ENCODE assay signal across 9 cellular contexts in the genomic region with DNA sequence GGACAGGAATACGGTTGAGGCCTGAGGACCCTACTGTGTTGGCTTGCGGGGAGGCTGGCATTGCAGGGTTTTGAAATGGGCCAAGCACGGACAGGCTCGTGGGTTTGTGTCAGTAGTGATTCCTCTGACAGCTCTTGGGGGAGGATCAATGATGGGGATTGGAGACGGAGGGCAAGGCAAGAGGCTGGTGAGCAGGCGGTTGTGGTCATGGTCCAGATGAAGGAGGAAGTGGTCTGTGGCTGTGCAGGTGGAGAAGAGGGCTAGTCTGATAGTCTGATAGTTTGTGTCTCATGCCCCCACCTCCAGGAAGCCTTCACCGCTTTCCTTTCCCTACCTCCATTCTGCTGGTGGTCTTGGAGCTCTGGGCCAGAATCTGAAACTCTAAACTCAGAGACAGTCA. TPM values are rescaled to one million over a fixed set of nuclear protein-coding genes. Genes with fewer than 3 reads are reported as not detected.
DNase-seq lines count a peak whose midpoint lies in the region; ATAC-seq and TF ChIP-seq lines count a peak whose summit lies in the region.
"Had no signal": no experiment of that assay in that cellular context is flagged by ENCODE, and none has a peak within 500 bp of the region (broad histone marks: within the 10 kb centered on the region; RNA-seq: fewer than 3 reads in every experiment).

No MANE protein-coding gene starts in this region.

- no peak for TF ChIP-seq RAD21 in liver (IDR thresholded peaks at IDR 0.05)

- no peak overlapping the region for H3K4me3 ChIP-seq in right cardiac atrium (ENCODE audit: low read length)
- no peak overlapping the region for H3K4me3 ChIP-seq in liver (ENCODE audit: low read depth in 1 of 3, low read length in 3 of 3)
- peak overlapping the region; percentile 6 to 14 for H3K4me3 ChIP-seq in uterus

- CTCF ChIA-PET in activated CD4-positive, alpha-beta memory T cell treated with anti-CD3 and anti-CD28 coated beads, Interleukin-2, amount 10 ng/mL, durations not matched to agents 7 days and 5 days (lab: Charles Lee), result interaction anchor here (1.0 kb wide), 1 partner anchor 105 kb away, joined by 4 read pairs; no protein-coding TSS in a partner anchor

- peak in 1 of 3 donors; percentile 21 for DNase-seq in right cardiac atrium
- DNase-seq in left ventricle myocardium superior, result no peak
- peak; percentile 58 for DNase-seq in activated CD4-positive, alpha-beta memory T cell treated with anti-CD3 and anti-CD28 coated beads, Interleukin-2, amount 10 ng/mL, durations not matched to agents 7 days and 5 days
- DNase-seq in uterus, result no peak
- no peak for DNase-seq in NCI-H2196 (lab: John Stamatoyannopoulos, UW; ENCODE audit: unreplicated experiment)
- no peak for DNase-seq in NCI-H2107 (lab: John Stamatoyannopoulos, UW)
- no peak for DNase-seq in DMS153 (lab: John Stamatoyannopoulos, UW)
- DNase-seq: activated effector memory CD4-positive, alpha-beta T cell treated with anti-CD3 and anti-CD28 coated beads, Interleukin-2, amount 50 U/mL, for 16 hours had no signal

- no peaks in the 10 kb centered on the region for H3K9me3 ChIP-seq in right cardiac atrium (ENCODE audit: control insufficient read depth, low read length)
- H3K9me3 ChIP-seq in liver (ENCODE audit: control insufficient read depth in 4 of 4, low read length in 3 of 4), result no peaks in the 10 kb centered on the region
- no peaks in the 10 kb centered on the region for H3K9me3 ChIP-seq in uterus

- intact Hi-C loops in right cardiac atrium (cut with DNase I) (loop anchor here in 1 of 4 donors (10.0 kb wide), 1 partner anchor 90 kb away; a partner anchor contains a TSS), left ventricle myocardium superior (cut with micrococcal nuclease) (no loop called here), uterus (cut with DNase I; ENCODE audit: low total_unique reads) (loop anchor here (10.0 kb wide), 1 partner anchor 60 kb away; no protein-coding TSS in a partner anchor)

- H3K27ac ChIP-seq in right cardiac atrium (ENCODE audit: low read length) (peak overlapping the region; percentile 78), liver (ENCODE audit: low read depth in 1 of 2, low read length in 2 of 2) (peak overlapping the region; percentile 19 to 40), uterus (peak overlapping the region; percentile 99 to 100)

- no peaks in the 10 kb centered on the region for H3K27me3 Mint-ChIP-seq in activated CD4-positive, alpha-beta memory T cell treated with anti-CD3 and anti-CD28 coated beads, Interleukin-2, amount 10 ng/mL, durations not matched to agents 7 days and 5 days

- H3K9me3 Mint-ChIP-seq in activated CD4-positive, alpha-beta memory T cell treated with anti-CD3 and anti-CD28 coated beads, Interleukin-2, amount 10 ng/mL, durations not matched to agents 7 days and 5 days, result no peaks in the 10 kb centered on the region

- H3K27me3 ChIP-seq in right cardiac atrium (ENCODE audit: control insufficient read depth, insufficient read depth), result no peaks in the 10 kb centered on the region
- no peaks in the 10 kb centered on the region for H3K27me3 ChIP-seq in liver (ENCODE audit: control insufficient read depth in 4 of 4, insufficient read depth in 4 of 4, low read length in 3 of 4)
- H3K27me3 ChIP-seq in uterus, result no peaks in the 10 kb centered on the region

- no peak overlapping the region for H3K9ac ChIP-seq in liver (ENCODE audit: low read depth in 1 of 2, low read length in 2 of 2)

- peak overlapping the region; percentile 17 for H3K27ac Mint-ChIP-seq in activated CD4-positive, alpha-beta memory T cell treated with anti-CD3 and anti-CD28 coated beads, Interleukin-2, amount 10 ng/mL, durations not matched to agents 7 days and 5 days

- POLR2A ChIA-PET in activated CD4-positive, alpha-beta memory T cell treated with anti-CD3 and anti-CD28 coated beads, Interleukin-2, amount 10 ng/mL, durations not matched to agents 7 days and 5 days (lab: Charles Lee), result interaction anchor here (0.9 to 8.2 kb wide), 7 partner anchors 12 to 194 kb away, joined by 3 to 93 read pairs (median 5); a partner anchor contains a TSS

- peaks cover 7% of the 10 kb centered on the region for H3K36me3 Mint-ChIP-seq in activated CD4-positive, alpha-beta memory T cell treated with anti-CD3 and anti-CD28 coated beads, Interleukin-2, amount 10 ng/mL, durations not matched to agents 7 days and 5 days (ENCODE audit: low read depth)

- no peak for TF ChIP-seq POLR2A in uterus (IDR thresholded peaks at IDR 0.05)

- H3K4me1 ChIP-seq in right cardiac atrium (ENCODE audit: control insufficient read depth, insufficient read depth, low read length) (peaks cover 15% of the 10 kb centered on the region), liver (ENCODE audit: control insufficient read depth in 4 of 4, insufficient read depth in 4 of 4, low read length in 3 of 4) (peaks cover 0 to 7% (median 3%) of the 10 kb centered on the region in 4 donors), uterus (peaks cover 6 to 7% of the 10 kb centered on the region in 2 donors)

- WGBS in right cardiac atrium, result 74% methylated on average over 7 of the region's 7 CpGs
- 82% methylated on average over 7 of the region's 7 CpGs for WGBS in liver

- TF ChIP-seq CTCF in liver (IDR thresholded peaks at IDR 0.05; ENCODE audit: low read depth, low read length, missing input control), result no peak
- TF ChIP-seq CTCF in uterus (IDR thresholded peaks at IDR 0.05), result no peak

- peaks cover 55% of the 10 kb centered on the region for H3K4me1 Mint-ChIP-seq in activated CD4-positive, alpha-beta memory T cell treated with anti-CD3 and anti-CD28 coated beads, Interleukin-2, amount 10 ng/mL, durations not matched to agents 7 days and 5 days

- no peaks in the 10 kb centered on the region for H3K36me3 ChIP-seq in liver (ENCODE audit: control insufficient read depth in 4 of 4, insufficient read depth in 3 of 4, low read depth in 1 of 4, low read length in 3 of 4)
- H3K36me3 ChIP-seq in uterus, result no peaks in the 10 kb centered on the region

- peak overlapping the region; percentile 15 for H3K4me3 Mint-ChIP-seq in activated CD4-positive, alpha-beta memory T cell treated with anti-CD3 and anti-CD28 coated beads, Interleukin-2, amount 10 ng/mL, durations not matched to agents 7 days and 5 days

- ATAC-seq in right cardiac atrium (no peak), left ventricle myocardium superior (no peak)

TF ChIP-seq in liver, 16 proteins besides CTCF, POLR2A, EP300 and RAD21 (continues in another document):
- TF ChIP-seq HNF4A (conservative IDR thresholded peaks at IDR 0.05) (no peak), FOXA1 (IDR thresholded peaks at IDR 0.05) (no peak), SP1 (IDR thresholded peaks at IDR 0.05) (no peak), YY1 (IDR thresholded peaks at IDR 0.05) (no peak)
- TF ChIP-seq, protein P1, sequence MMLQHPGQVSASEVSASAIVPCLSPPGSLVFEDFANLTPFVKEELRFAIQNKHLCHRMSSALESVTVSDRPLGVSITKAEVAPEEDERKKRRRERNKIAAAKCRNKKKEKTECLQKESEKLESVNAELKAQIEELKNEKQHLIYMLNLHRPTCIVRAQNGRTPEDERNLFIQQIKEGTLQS (IDR thresholded peaks at IDR 0.05), result no peak
- TF ChIP-seq, protein P2, sequence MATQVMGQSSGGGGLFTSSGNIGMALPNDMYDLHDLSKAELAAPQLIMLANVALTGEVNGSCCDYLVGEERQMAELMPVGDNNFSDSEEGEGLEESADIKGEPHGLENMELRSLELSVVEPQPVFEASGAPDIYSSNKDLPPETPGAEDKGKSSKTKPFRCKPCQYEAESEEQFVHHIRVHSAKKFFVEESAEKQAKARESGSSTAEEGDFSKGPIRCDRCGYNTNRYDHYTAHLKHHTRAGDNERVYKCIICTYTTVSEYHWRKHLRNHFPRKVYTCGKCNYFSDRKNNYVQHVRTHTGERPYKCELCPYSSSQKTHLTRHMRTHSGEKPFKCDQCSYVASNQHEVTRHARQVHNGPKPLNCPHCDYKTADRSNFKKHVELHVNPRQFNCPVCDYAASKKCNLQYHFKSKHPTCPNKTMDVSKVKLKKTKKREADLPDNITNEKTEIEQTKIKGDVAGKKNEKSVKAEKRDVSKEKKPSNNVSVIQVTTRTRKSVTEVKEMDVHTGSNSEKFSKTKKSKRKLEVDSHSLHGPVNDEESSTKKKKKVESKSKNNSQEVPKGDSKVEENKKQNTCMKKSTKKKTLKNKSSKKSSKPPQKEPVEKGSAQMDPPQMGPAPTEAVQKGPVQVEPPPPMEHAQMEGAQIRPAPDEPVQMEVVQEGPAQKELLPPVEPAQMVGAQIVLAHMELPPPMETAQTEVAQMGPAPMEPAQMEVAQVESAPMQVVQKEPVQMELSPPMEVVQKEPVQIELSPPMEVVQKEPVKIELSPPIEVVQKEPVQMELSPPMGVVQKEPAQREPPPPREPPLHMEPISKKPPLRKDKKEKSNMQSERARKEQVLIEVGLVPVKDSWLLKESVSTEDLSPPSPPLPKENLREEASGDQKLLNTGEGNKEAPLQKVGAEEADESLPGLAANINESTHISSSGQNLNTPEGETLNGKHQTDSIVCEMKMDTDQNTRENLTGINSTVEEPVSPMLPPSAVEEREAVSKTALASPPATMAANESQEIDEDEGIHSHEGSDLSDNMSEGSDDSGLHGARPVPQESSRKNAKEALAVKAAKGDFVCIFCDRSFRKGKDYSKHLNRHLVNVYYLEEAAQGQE (IDR thresholded peaks at IDR 0.05), result no peak

RNA-seq across cellular contexts. Expression of a gene that starts 3.0 kb away (rescaled TPM):
- total RNA-seq in right cardiac atrium (10 to 100 TPM in 1 of 4 donors, 1 to 10 TPM in 3; 4.8 to 13.7 (median 7.1) TPM), left ventricle myocardium superior (5.3 TPM), liver (1 to 10 TPM; 1.7 to 3.3 TPM), uterus (100 to 1,000 TPM in 1 of 4 donors, 10 to 100 TPM in 3; 10.1 to 180 (median 44.0) TPM)
- polyA plus RNA-seq in right cardiac atrium (20.5 TPM), liver (1 to 10 TPM; 1.4 to 2.2 TPM)
- 10 to 100 TPM; 15.3 to 16.4 TPM for total RNA-seq in activated CD4-positive, alpha-beta memory T cell treated with anti-CD3 and anti-CD28 coated beads, Interleukin-2, amount 10 ng/mL, durations not matched to agents 7 days and 5 days

RNA-seq across cellular contexts. Expression of a gene that starts 23.2 kb away (rescaled TPM):
- total RNA-seq in right cardiac atrium, result 10 to 100 TPM; 16.0 to 25.2 (median 17.6) TPM
- 16.0 TPM for polyA plus RNA-seq in right cardiac atrium
- total RNA-seq in left ventricle myocardium superior, result 17.0 TPM
- 10 to 100 TPM; 80.7 to 85.7 TPM for total RNA-seq in activated CD4-positive, alpha-beta memory T cell treated with anti-CD3 and anti-CD28 coated beads, Interleukin-2, amount 10 ng/mL, durations not matched to agents 7 days and 5 days
- 1 to 10 TPM; 7.3 to 9.0 TPM for total RNA-seq in liver
- 1 to 10 TPM; 5.7 to 7.2 TPM for polyA plus RNA-seq in liver
- 10 to 100 TPM in 3 of 4 donors, 1 to 10 TPM in 1; 8.7 to 50.9 (median 34.5) TPM for total RNA-seq in uterus

Comparison
In these comparisons a context has a peak if more than half of its experiments do, and no peak if none do; other contexts are left out.
1. H3K27ac ChIP-seq: peak in every context shown above with its lines; median percentile 100 in uterus; 78 in right cardiac atrium; 30 in liver.
2. H3K4me3 ChIP-seq: peak in uterus (2 of 2); none in right cardiac atrium (single experiment) and liver (0 of 3).